Comparison of ENCODE assay signal across 14 cellular contexts in genomic region chr12:55736076-55736475, GRCh38. TPM values are rescaled to one million over a fixed set of nuclear protein-coding genes. Genes with fewer than 3 reads are reported as not detected.
A peak's percentile ranks its signal among the peaks of the same experiment; 100 is the strongest.
DNase-seq lines count a peak whose midpoint lies in the region; ATAC-seq and TF ChIP-seq lines count a peak whose summit lies in the region.
"Had no signal": no experiment of that assay in that cellular context is flagged by ENCODE, and none has a peak within 500 bp of the region (broad histone marks: within the 10 kb centered on the region; RNA-seq: fewer than 3 reads in every experiment).

No MANE protein-coding gene starts in this region.

- intact Hi-C loops in CD4-positive, alpha-beta T cell (cut with DNase I, micrococcal nuclease), result loop anchor here (5.0 to 10.0 kb wide), 3 partner anchors 81 to 369 kb away; partner anchors contain the start of genes ORMDL2 (in 1 of the 2), PA2G4 (in 1 of the 2) and SARNP (in 1 of the 2)
- intact Hi-C loops in posterior vena cava (cut with DNase I) (no loop called here), body of pancreas (cut with DNase I) (no loop called here)

- H3K23ac ChIP-seq in mesendoderm (ENCODE audit: low read length), result no peak overlapping the region

- no peaks in the 10 kb centered on the region for H3K79me1 ChIP-seq in mesendoderm (ENCODE audit: low read length)

- DNase-seq in CD4-positive, alpha-beta T cell, result no peak
- DNase-seq in adipocyte (ENCODE audit: low read depth), result no peak
- DNase-seq in mesendoderm, result no peak
- peak; percentile 73 for DNase-seq in posterior vena cava (ENCODE audit: low spot score)
- DNase-seq in stimulated activated naive CD8-positive, alpha-beta T cell treated with anti-CD3 and anti-CD28 coated beads, Interleukin-15, amount 100 ng/mL, for 72 hours, result no peak
- no peak for DNase-seq in body of pancreas
- DNase-seq: BE2C; CD8-positive, alpha-beta memory T cell; DMS79 treated with DMSO at 0.1 percent for 48 hours; KBM-7; NCI-H1436; NCI-H2029 treated with DMSO at 0.1 percent for 48 hours; NCI-H748 treated with DMSO at 0.1 percent for 48 hours had no signal

- H3K9me3 Mint-ChIP-seq in CD4-positive, alpha-beta T cell, result no peaks in the 10 kb centered on the region
- H3K9me3 Mint-ChIP-seq in stimulated activated naive CD8-positive, alpha-beta T cell treated with anti-CD3 and anti-CD28 coated beads, Interleukin-15, amount 100 ng/mL, for 72 hours, result no peaks in the 10 kb centered on the region
- H3K9me3 Mint-ChIP-seq: CD8-positive, alpha-beta memory T cell had no signal

- H3K18ac ChIP-seq in mesendoderm (ENCODE audit: low read length), result no peak overlapping the region

- H3K36me3 Mint-ChIP-seq in CD4-positive, alpha-beta T cell (ENCODE audit: low read depth), result no peaks in the 10 kb centered on the region

- peak overlapping the region; percentile 11 for H3K9ac ChIP-seq in adipocyte (ENCODE audit: low read length)
- H3K9ac ChIP-seq in mesendoderm (ENCODE audit: low read length), result no peak overlapping the region

- ATAC-seq in CD4-positive, alpha-beta T cell (ENCODE audit: poor library complexity), result no peak
- ATAC-seq in stimulated activated naive CD8-positive, alpha-beta T cell treated with anti-CD3 and anti-CD28 coated beads, Interleukin-15, amount 100 ng/mL, for 72 hours, result no peak
- ATAC-seq in GM18858 (IDR thresholded peaks at IDR 0.05; ENCODE audit: unreplicated experiment) (no peak), body of pancreas (no peak)

- H3K4ac ChIP-seq in mesendoderm (ENCODE audit: low read depth, low read length), result no peak overlapping the region

- H2BK5ac ChIP-seq in mesendoderm (ENCODE audit: low read length), result no peak overlapping the region

- H3K4me1 ChIP-seq in adipocyte (ENCODE audit: control insufficient read depth, insufficient read depth, low read length), result peaks cover 21% of the 10 kb centered on the region
- H3K4me1 ChIP-seq in mesendoderm (ENCODE audit: control insufficient read depth, low read depth, low read length), result no peaks in the 10 kb centered on the region
- H3K4me1 ChIP-seq in body of pancreas, result peaks cover 17% of the 10 kb centered on the region

- H3K4me1 Mint-ChIP-seq in CD4-positive, alpha-beta T cell (ENCODE audit: low read depth), result peaks cover 31% of the 10 kb centered on the region
- H3K4me1 Mint-ChIP-seq in stimulated activated naive CD8-positive, alpha-beta T cell treated with anti-CD3 and anti-CD28 coated beads, Interleukin-15, amount 100 ng/mL, for 72 hours, result peaks cover 37% of the 10 kb centered on the region

- H3K36me3 ChIP-seq in adipocyte (ENCODE audit: control insufficient read depth, insufficient read depth, low read length, severe bottlenecking), result no peaks in the 10 kb centered on the region
- no peaks in the 10 kb centered on the region for H3K36me3 ChIP-seq in mesendoderm (ENCODE audit: control insufficient read depth, insufficient read depth, low read length)
- no peaks in the 10 kb centered on the region for H3K36me3 ChIP-seq in body of pancreas (replicated peaks in 1 of 2; ENCODE audit: insufficient read depth in 1 of 2, low read depth in 2 of 2)
- H3K36me3 ChIP-seq: BE2C had no signal

- H3K79me2 ChIP-seq in mesendoderm (ENCODE audit: control insufficient read depth, insufficient read depth, low read length), result no peaks in the 10 kb centered on the region

- no CpG with 5 or more reads among the region's 3 CpGs for WGBS in mesendoderm (ENCODE audit: extremely low coverage, insufficient coverage, low lambda C conversion rate)
- 33 to 62% methylated on average over 3 of the region's 3 CpGs for WGBS in body of pancreas, 2 donors

- H2BK120ac ChIP-seq in mesendoderm (ENCODE audit: low read depth, low read length), result no peak overlapping the region

- POLR2A ChIA-PET in CD4-positive, alpha-beta T cell (lab: Charles Lee), result no interaction called here

- H3K27me3 Mint-ChIP-seq in CD4-positive, alpha-beta T cell, result no peaks in the 10 kb centered on the region
- H3K27me3 Mint-ChIP-seq in stimulated activated naive CD8-positive, alpha-beta T cell treated with anti-CD3 and anti-CD28 coated beads, Interleukin-15, amount 100 ng/mL, for 72 hours, result no peaks in the 10 kb centered on the region
- H3K27me3 Mint-ChIP-seq: CD8-positive, alpha-beta memory T cell had no signal

- H4K5ac ChIP-seq in mesendoderm (ENCODE audit: low read length), result no peak overlapping the region

- H3K4me3 Mint-ChIP-seq in CD4-positive, alpha-beta T cell, result peak overlapping the region; percentile 15
- H3K4me3 Mint-ChIP-seq in stimulated activated naive CD8-positive, alpha-beta T cell treated with anti-CD3 and anti-CD28 coated beads, Interleukin-15, amount 100 ng/mL, for 72 hours, result no peak overlapping the region

- peak overlapping the region; percentile 25 for H3K56ac ChIP-seq in mesendoderm (ENCODE audit: low read length)

- H3K4me3 ChIP-seq in adipocyte (ENCODE audit: low read length) (no peak overlapping the region), mesendoderm (ENCODE audit: low read length) (no peak overlapping the region), body of pancreas (no peak overlapping the region)

- no peak overlapping the region for H3K4me2 ChIP-seq in mesendoderm (ENCODE audit: low read length)

- no peak overlapping the region for H3K27ac ChIP-seq in CD4-positive, alpha-beta T cell (ENCODE audit: low read depth, low read length)
- H3K27ac ChIP-seq in mesendoderm (ENCODE audit: low read depth, low read length), result no peak overlapping the region
- H3K27ac ChIP-seq in body of pancreas, result no peak overlapping the region

- no peak overlapping the region for H3K27ac Mint-ChIP-seq in CD4-positive, alpha-beta T cell
- no peak overlapping the region for H3K27ac Mint-ChIP-seq in stimulated activated naive CD8-positive, alpha-beta T cell treated with anti-CD3 and anti-CD28 coated beads, Interleukin-15, amount 100 ng/mL, for 72 hours

- no peaks in the 10 kb centered on the region for H3K27me3 ChIP-seq in CD4-positive, alpha-beta T cell (ENCODE audit: control insufficient read depth, insufficient read depth, low read length)
- H3K27me3 ChIP-seq in adipocyte (replicated peaks; ENCODE audit: control insufficient read depth, insufficient read depth, low read length), result no peaks in the 10 kb centered on the region
- H3K27me3 ChIP-seq in mesendoderm (ENCODE audit: insufficient read depth, low read length, poor library complexity), result no peaks in the 10 kb centered on the region
- H3K27me3 ChIP-seq in body of pancreas, result no peaks in the 10 kb centered on the region
- H3K27me3 ChIP-seq: BE2C had no signal

- TF ChIP-seq POLR2A in body of pancreas (IDR thresholded peaks at IDR 0.05), result no peak

- H2BK15ac ChIP-seq in mesendoderm (replicated peaks; ENCODE audit: low read depth), result no peak overlapping the region

- no peak overlapping the region for H4K8ac ChIP-seq in mesendoderm (ENCODE audit: low read depth, low read length)

- no peak for TF ChIP-seq CTCF in CD4-positive, alpha-beta T cell (IDR thresholded peaks at IDR 0.05)
- no peak for TF ChIP-seq CTCF in body of pancreas (IDR thresholded peaks at IDR 0.05)

- no peaks in the 10 kb centered on the region for H3K9me3 ChIP-seq in CD4-positive, alpha-beta T cell (ENCODE audit: control insufficient read depth, low read length)
- H3K9me3 ChIP-seq in adipocyte (ENCODE audit: control insufficient read depth, low read length) (no peaks in the 10 kb centered on the region), body of pancreas (no peaks in the 10 kb centered on the region)
- H3K9me3 ChIP-seq: BE2C had no signal

- CTCF ChIA-PET in CD4-positive, alpha-beta T cell (lab: Charles Lee), result interaction anchor here (3.6 kb wide), 1 partner anchor 11 kb away, joined by 46 read pairs; no protein-coding TSS in a partner anchor

- no peak overlapping the region for H2AK5ac ChIP-seq in mesendoderm (ENCODE audit: low read length)

RNA-seq across cellular contexts. Expression of gene GDF11, which starts 6.8 kb away (rescaled TPM):
- total RNA-seq in CD4-positive, alpha-beta T cell, result 1 to 10 TPM; 4.4 to 6.6 TPM
- 6.5 TPM for polyA plus RNA-seq in mesendoderm (2013, experiment 1 of 2)
- polyA plus RNA-seq in mesendoderm (2013, experiment 2 of 2), result 7.0 TPM
- total RNA-seq in posterior vena cava (10 to 100 TPM in 1 of 2 donors, 1 to 10 TPM in 1; 8.4 to 11.0 TPM), body of pancreas (under 1 TPM; 0.33 to 0.78 TPM)

RNA-seq across cellular contexts. Expression of gene CD63, which starts 7.3 kb away (rescaled TPM):
- 10 to 100 TPM; 34.0 to 36.4 TPM for total RNA-seq in CD4-positive, alpha-beta T cell
- polyA plus RNA-seq in mesendoderm (2013, experiment 1 of 2), result 760 TPM
- polyA plus RNA-seq in mesendoderm (2013, experiment 2 of 2), result 752 TPM
- total RNA-seq in posterior vena cava (1,000 to 10,000 TPM; 1,385 to 1,570 TPM), body of pancreas (100 to 1,000 TPM; 341 to 511 TPM)

RNA-seq across cellular contexts. Expression of gene RDH5, which starts 15.9 kb away (rescaled TPM):
- 1 to 10 TPM; 8.8 TPM for total RNA-seq in CD4-positive, alpha-beta T cell
- 2.5 TPM for polyA plus RNA-seq in mesendoderm (2013, experiment 1 of 2)
- polyA plus RNA-seq in mesendoderm (2013, experiment 2 of 2), result 2.0 TPM
- 10 to 100 TPM; 19.2 to 39.7 TPM for total RNA-seq in posterior vena cava
- 10 to 100 TPM in 1 of 2 donors, 1 to 10 TPM in 1; 4.2 to 20.4 TPM for total RNA-seq in body of pancreas

RNA-seq across cellular contexts. Expression of gene BLOC1S1, which starts 20.2 kb away (rescaled TPM):
- total RNA-seq in CD4-positive, alpha-beta T cell, result 10 to 100 TPM; 34.8 to 36.9 TPM
- 63.3 TPM for polyA plus RNA-seq in mesendoderm (2013, experiment 1 of 2)
- polyA plus RNA-seq in mesendoderm (2013, experiment 2 of 2), result 65.5 TPM
- 100 to 1,000 TPM; 115 to 118 TPM for total RNA-seq in posterior vena cava
- total RNA-seq in body of pancreas, result 100 to 1,000 TPM in 1 of 2 donors, 10 to 100 TPM in 1; 86.1 to 105 TPM

RNA-seq across cellular contexts. Expression of gene ITGA7, which starts 28.4 kb away (rescaled TPM):
- 1 to 10 TPM; 1.2 to 1.6 TPM for total RNA-seq in CD4-positive, alpha-beta T cell
- polyA plus RNA-seq in mesendoderm (2013, experiment 1 of 2), result 20.8 TPM
- 20.1 TPM for polyA plus RNA-seq in mesendoderm (2013, experiment 2 of 2)
- total RNA-seq in posterior vena cava (100 to 1,000 TPM; 497 to 570 TPM), body of pancreas (10 to 100 TPM; 11.4 to 52.1 TPM)

Comparison
In these comparisons a context has a peak if more than half of its experiments do, and no peak if none do; other contexts are left out.
1. RNA of gene CD63, which starts 7.3 kb away (total RNA-seq): 1,385 to 1,570 TPM in posterior vena cava and 341 to 511 TPM in body of pancreas; 34.0 to 36.4 TPM in CD4-positive, alpha-beta T cell; every median in the first group is over 4 times any median in the second.
2. intact Hi-C loops: an anchor here in CD4-positive, alpha-beta T cell (5.0 to 10.0 kb wide); none called in posterior vena cava and body of pancreas.